In the genomic region with DNA sequence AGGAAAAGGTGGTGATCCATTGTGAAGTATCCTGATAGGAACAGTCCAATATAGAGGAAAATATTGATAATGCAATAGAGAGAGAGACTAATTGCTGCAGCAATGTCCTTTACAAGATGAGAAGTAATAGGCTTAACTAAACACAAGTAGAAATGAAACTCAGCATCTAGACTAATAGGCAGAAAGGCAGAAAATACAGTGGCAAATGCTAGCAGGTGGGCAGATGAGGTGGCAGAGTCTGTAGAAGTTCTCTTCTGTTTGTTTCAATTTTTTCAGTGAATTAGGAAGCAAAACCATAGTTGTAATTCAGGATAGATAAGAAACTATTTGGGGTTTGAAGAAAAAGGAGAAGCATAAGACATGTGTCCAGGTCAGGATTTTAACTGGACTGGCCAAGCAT, we compare ENCODE assay signal across 3 cellular contexts.
"Had no signal": no experiment of that assay in that cellular context is flagged by ENCODE, and none has a peak within 500 bp of the region (broad histone marks: within the 10 kb centered on the region; RNA-seq: fewer than 3 reads in every experiment).

No MANE protein-coding gene starts in this region.

- ATAC-seq: GM12878 had no signal

- H3K4me3 ChIP-seq: GM12878 had no signal

- DNase-seq: GDM1, GF-D8 had no signal
